8 cellular contexts compared by ENCODE assay signal in the genomic region with DNA sequence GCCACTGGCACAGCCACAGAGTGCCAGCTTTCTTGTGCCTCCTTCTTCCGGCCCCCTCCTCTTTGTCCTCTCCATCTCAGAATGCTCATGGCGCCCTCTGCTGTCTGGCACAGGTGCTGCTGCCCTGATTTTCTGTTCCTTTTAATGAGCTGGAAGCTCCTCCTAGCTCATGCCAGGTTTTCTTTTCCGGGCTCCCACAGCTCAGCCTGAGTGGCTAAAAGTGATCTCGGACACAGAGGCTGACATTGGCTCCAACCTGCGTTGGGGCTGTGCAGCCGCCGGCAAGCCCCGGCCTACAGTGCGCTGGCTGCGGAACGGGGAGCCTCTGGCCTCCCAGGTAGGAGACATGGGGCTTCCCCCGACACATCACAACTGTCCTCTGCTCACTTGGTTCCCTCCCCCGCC. TPM values are rescaled to one million over a fixed set of nuclear protein-coding genes. Genes with fewer than 3 reads are reported as not detected.
DNase-seq lines count a peak whose midpoint lies in the region; ATAC-seq and TF ChIP-seq lines count a peak whose summit lies in the region.

No MANE protein-coding gene starts in this region.

- H3K4me1 ChIP-seq in Peyer's patch = peaks cover 0 to 4% (median 0%) of the 10 kb centered on the region in 4 donors

- H3K4me3 Mint-ChIP-seq in activated T-cell treated with anti-CD3 and anti-CD28 coated beads, Interleukin-2, amount 50 U/mL, for 72 hours = no peak overlapping the region
- H3K4me3 Mint-ChIP-seq in neural crest cell = no peak overlapping the region
- H3K4me3 Mint-ChIP-seq in stimulated activated naive CD8-positive, alpha-beta T cell treated with anti-CD3 and anti-CD28 coated beads, Interleukin-15, amount 100 ng/mL, for 72 hours = no peak overlapping the region

- peak; percentile 40 to 72 (median 66) for TF ChIP-seq CTCF in Peyer's patch (IDR thresholded peaks at IDR 0.05)
- peak; percentile 95 for TF ChIP-seq CTCF in neural crest cell (conservative IDR thresholded peaks at IDR 0.05)

- DNase-seq in D341Med (ENCODE audit: low spot score) (peak; percentile 89), Kasumi-1 (lab: John Stamatoyannopoulos, UW) (peak; percentile 59 to 75), Peyer's patch (peak; percentile 61 to 84 (median 75)), fibroblast of peridontal ligament (ENCODE audit: extremely low read depth) (peak; percentile 73), neural crest cell (ENCODE audit: low read depth, low spot score) (peak; percentile 99), cortex of kidney (lab: John Stamatoyannopoulos, UW) (no peak)
- DNase-seq in activated T-cell treated with anti-CD3 and anti-CD28 coated beads, Interleukin-2, amount 50 U/mL, for 72 hours = peak; percentile 76 to 78
- DNase-seq in stimulated activated naive CD8-positive, alpha-beta T cell treated with anti-CD3 and anti-CD28 coated beads, Interleukin-15, amount 100 ng/mL, for 72 hours = peak; percentile 70 to 75

- H3K27ac ChIP-seq in Peyer's patch = no peak overlapping the region

- no peak overlapping the region for H3K27ac Mint-ChIP-seq in activated T-cell treated with anti-CD3 and anti-CD28 coated beads, Interleukin-2, amount 50 U/mL, for 72 hours
- H3K27ac Mint-ChIP-seq in neural crest cell (ENCODE audit: unreplicated experiment) = peak overlapping the region; percentile 32
- H3K27ac Mint-ChIP-seq in stimulated activated naive CD8-positive, alpha-beta T cell treated with anti-CD3 and anti-CD28 coated beads, Interleukin-15, amount 100 ng/mL, for 72 hours = peak overlapping the region in 1 of 2 donors; percentile 56

- no peaks in the 10 kb centered on the region for H3K9me3 ChIP-seq in Peyer's patch

- H3K36me3 Mint-ChIP-seq in activated T-cell treated with anti-CD3 and anti-CD28 coated beads, Interleukin-2, amount 50 U/mL, for 72 hours (ENCODE audit: insufficient read depth in 2 of 2) = no peaks in the 10 kb centered on the region
- H3K36me3 Mint-ChIP-seq in neural crest cell (ENCODE audit: low read depth) = no peaks in the 10 kb centered on the region

- no peaks in the 10 kb centered on the region for H3K4me1 Mint-ChIP-seq in activated T-cell treated with anti-CD3 and anti-CD28 coated beads, Interleukin-2, amount 50 U/mL, for 72 hours (ENCODE audit: low read depth)
- H3K4me1 Mint-ChIP-seq in neural crest cell = peaks cover 17% of the 10 kb centered on the region
- no peaks in the 10 kb centered on the region for H3K4me1 Mint-ChIP-seq in stimulated activated naive CD8-positive, alpha-beta T cell treated with anti-CD3 and anti-CD28 coated beads, Interleukin-15, amount 100 ng/mL, for 72 hours

- H3K9me3 Mint-ChIP-seq in activated T-cell treated with anti-CD3 and anti-CD28 coated beads, Interleukin-2, amount 50 U/mL, for 72 hours = no peaks in the 10 kb centered on the region
- H3K9me3 Mint-ChIP-seq in neural crest cell = no peaks in the 10 kb centered on the region
- no peaks in the 10 kb centered on the region for H3K9me3 Mint-ChIP-seq in stimulated activated naive CD8-positive, alpha-beta T cell treated with anti-CD3 and anti-CD28 coated beads, Interleukin-15, amount 100 ng/mL, for 72 hours

- TF ChIP-seq POLR2A in Peyer's patch (IDR thresholded peaks at IDR 0.05) = no peak

- no peaks in the 10 kb centered on the region for H3K36me3 ChIP-seq in Peyer's patch

- no peak overlapping the region for H3K4me3 ChIP-seq in Peyer's patch

- H3K27me3 Mint-ChIP-seq in activated T-cell treated with anti-CD3 and anti-CD28 coated beads, Interleukin-2, amount 50 U/mL, for 72 hours (ENCODE audit: low read depth) = no peaks in the 10 kb centered on the region
- no peaks in the 10 kb centered on the region for H3K27me3 Mint-ChIP-seq in neural crest cell (ENCODE audit: low read depth)
- H3K27me3 Mint-ChIP-seq in stimulated activated naive CD8-positive, alpha-beta T cell treated with anti-CD3 and anti-CD28 coated beads, Interleukin-15, amount 100 ng/mL, for 72 hours = no peaks in the 10 kb centered on the region

- H3K27me3 ChIP-seq in Peyer's patch = no peaks in the 10 kb centered on the region

- peak; percentile 54 to 56 for ATAC-seq in activated T-cell treated with anti-CD3 and anti-CD28 coated beads, Interleukin-2, amount 50 U/mL, for 72 hours (replicated peaks in 1 of 2)
- peak; percentile 76 for ATAC-seq in stimulated activated naive CD8-positive, alpha-beta T cell treated with anti-CD3 and anti-CD28 coated beads, Interleukin-15, amount 100 ng/mL, for 72 hours

RNA-seq across cellular contexts. Expression of a gene that starts 18.7 kb away (rescaled TPM):
- 1 to 10 TPM in 1 of 4 donors, under 1 TPM in 1, not detected in 2; 0.18 to 2.8 TPM for total RNA-seq in Peyer's patch
- not detected for total RNA-seq in activated T-cell treated with anti-CD3 and anti-CD28 coated beads, Interleukin-2, amount 50 U/mL, for 72 hours
- 24.9 and 26.3 TPM in 2 replicates for total RNA-seq in neural crest cell

RNA-seq across cellular contexts. Expression of a gene that starts 22.6 kb away (rescaled TPM):
- total RNA-seq in Peyer's patch = 1 to 10 TPM in 3 of 4 donors, under 1 TPM in 1; 0.88 to 3.3 (median 2.6) TPM
- 1 to 10 TPM; 5.2 to 6.1 TPM for total RNA-seq in activated T-cell treated with anti-CD3 and anti-CD28 coated beads, Interleukin-2, amount 50 U/mL, for 72 hours
- 5.4 and 6.7 TPM in 2 replicates for total RNA-seq in neural crest cell
